21 cellular contexts compared by ENCODE assay signal in genomic region chr16:31194898-31195297, GRCh38. TPM values are rescaled to one million over a fixed set of nuclear protein-coding genes. Genes with fewer than 3 reads are reported as not detected.
DNase-seq lines count a peak whose midpoint lies in the region; ATAC-seq, FAIRE-seq and TF ChIP-seq lines count a peak whose summit lies in the region.
"Had no signal": no experiment of that assay in that cellular context is flagged by ENCODE, and none has a peak within 500 bp of the region (broad histone marks: within the 10 kb centered on the region; RNA-seq: fewer than 3 reads in every experiment).

No MANE protein-coding gene starts in this region.

- H3F3A ChIP-seq in PC-9 (ENCODE audit: insufficient read depth, low read depth): peaks cover 100% of the 10 kb centered on the region

- dilution Hi-C loops in endothelial cell of umbilical vein (cut with MboI; ENCODE audit: extremely low pct_ligation_motif_present, low sequenced_read_pairs): no loop called here

- BruUV-seq in PC-9 (replicated peaks; lab: Mats Ljungman, UMichigan) (TSS peak; percentile 0), endothelial cell of umbilical vein (replicated peaks; lab: Mats Ljungman, UMichigan) (no TSS peak)

- peaks cover 63% of the 10 kb centered on the region for H3K4me1 Mint-ChIP-seq in activated CD8-positive, alpha-beta T cell treated with anti-CD3 and anti-CD28 coated beads for 36 hours (ENCODE audit: low read depth)
- H3K4me1 Mint-ChIP-seq in activated CD8-positive, alpha-beta T cell treated with anti-CD3 and anti-CD28 coated beads, Interleukin-2, amount 10 ng/mL, durations not matched to agents 7 days and 5 days (ENCODE audit: low read depth): peaks cover 75% of the 10 kb centered on the region
- H3K4me1 Mint-ChIP-seq: brain had no signal

- FAIRE-seq in GM12892 (lab: Jason Lieb, UNC) (no peak), endothelial cell of umbilical vein (lab: Jason Lieb, UNC) (peak; percentile 33)
- FAIRE-seq: colon had no signal

- H3K9me3 ChIP-seq in PC-9 (ENCODE audit: insufficient read depth, low read depth) (no peaks in the 10 kb centered on the region), endothelial cell of umbilical vein (replicated peaks; ENCODE audit: control insufficient read depth, insufficient read depth, low read length) (no peaks in the 10 kb centered on the region)
- H3K9me3 ChIP-seq: BLaER1 had no signal

- H3K79me2 ChIP-seq in PC-9 (ENCODE audit: low read depth) (peaks cover 8% of the 10 kb centered on the region; the same call in 1 of the 2 replicates), endothelial cell of umbilical vein (ENCODE audit: control insufficient read depth, insufficient read depth, low read length) (peaks cover 15% of the 10 kb centered on the region)

- no peaks in the 10 kb centered on the region for H3K9me1 ChIP-seq in endothelial cell of umbilical vein (replicated peaks; ENCODE audit: control insufficient read depth, extremely low read depth, insufficient read depth, low read length)

- H3K4me2 ChIP-seq in PC-9: no peak overlapping the region
- no peak overlapping the region for H3K4me2 ChIP-seq in endothelial cell of umbilical vein (ENCODE audit: insufficient read depth, low read length)
- H3K4me2 ChIP-seq: BLaER1 had no signal

- H3K27ac Mint-ChIP-seq in activated CD8-positive, alpha-beta T cell treated with anti-CD3 and anti-CD28 coated beads for 36 hours: peak overlapping the region; percentile 62
- no peak overlapping the region for H3K27ac Mint-ChIP-seq in activated CD8-positive, alpha-beta T cell treated with anti-CD3 and anti-CD28 coated beads, Interleukin-2, amount 10 ng/mL, durations not matched to agents 7 days and 5 days
- H3K27ac Mint-ChIP-seq: activated CD4-positive, alpha-beta T cell treated with anti-CD3 and anti-CD28 coated beads, Interleukin-2, amount 10 ng/mL, durations not matched to agents 7 days and 5 days; activated naive CD8-positive, alpha-beta T cell treated with anti-CD3 and anti-CD28 coated beads, Interleukin-2, amount 10 ng/mL, durations not matched to agents 7 days and 5 days; brain had no signal

- H3K9me3 Mint-ChIP-seq in activated CD8-positive, alpha-beta T cell treated with anti-CD3 and anti-CD28 coated beads for 36 hours: no peaks in the 10 kb centered on the region
- no peaks in the 10 kb centered on the region for H3K9me3 Mint-ChIP-seq in activated CD8-positive, alpha-beta T cell treated with anti-CD3 and anti-CD28 coated beads, Interleukin-2, amount 10 ng/mL, durations not matched to agents 7 days and 5 days (ENCODE audit: insufficient read depth)
- H3K9me3 Mint-ChIP-seq: activated CD4-positive, alpha-beta T cell treated with anti-CD3 and anti-CD28 coated beads, Interleukin-2, amount 10 ng/mL, durations not matched to agents 7 days and 5 days; activated naive CD8-positive, alpha-beta T cell treated with anti-CD3 and anti-CD28 coated beads, Interleukin-2, amount 10 ng/mL, durations not matched to agents 7 days and 5 days; brain had no signal

- no peak for DNase-seq in activated CD8-positive, alpha-beta T cell treated with anti-CD3 and anti-CD28 coated beads for 36 hours
- no peak for DNase-seq in activated CD8-positive, alpha-beta T cell treated with anti-CD3 and anti-CD28 coated beads, Interleukin-2, amount 10 ng/mL, durations not matched to agents 7 days and 5 days
- DNase-seq in GM12892 (ENCODE audit: insufficient read length) (no peak), PC-9 (no peak), endothelial cell of umbilical vein (ENCODE audit: low read depth, low spot score) (no peak), NCI-H1092 treated with DMSO at 0.1 percent for 48 hours (lab: John Stamatoyannopoulos, UW) (no peak)
- DNase-seq: activated CD4-positive, alpha-beta T cell treated with anti-CD3 and anti-CD28 coated beads, Interleukin-2, amount 10 ng/mL, durations not matched to agents 7 days and 5 days; activated naive CD8-positive, alpha-beta T cell treated with anti-CD3 and anti-CD28 coated beads, Interleukin-2, amount 10 ng/mL, durations not matched to agents 7 days and 5 days; H7; NCI-H1417 treated with DMSO at 0.1 percent for 48 hours; NCI-H510A treated with DMSO at 0.1 percent for 48 hours; retina; stimulated activated CD8-positive, alpha-beta memory T cell treated with anti-CD3 and anti-CD28 coated beads, Interleukin-4, amount 100 ng/mL, for 48 hours had no signal

- POLR2A ChIA-PET in activated CD8-positive, alpha-beta T cell treated with anti-CD3 and anti-CD28 coated beads for 36 hours (lab: Charles Lee): interaction anchor here (0.8 to 17.2 kb wide), 7 partner anchors 7 to 121 kb away, joined by 3 to 482 read pairs (median 35); partner anchors contain the start of genes FUS, PYCARD, PYDC1 and TRIM72
- POLR2A ChIA-PET in activated CD8-positive, alpha-beta T cell treated with anti-CD3 and anti-CD28 coated beads, Interleukin-2, amount 10 ng/mL, durations not matched to agents 7 days and 5 days (lab: Charles Lee): interaction anchor here (0.8 to 5.3 kb wide), 3 partner anchors 8 to 14 kb away, joined by 3 to 34 read pairs (median 4); no protein-coding TSS in a partner anchor
- POLR2A ChIA-PET in PC-9 (lab: Charles Lee; ENCODE audit: unreplicated experiment) (interaction anchor here (0.6 kb wide), 1 partner anchor 31 kb away, joined by 3 read pairs; no protein-coding TSS in a partner anchor), endothelial cell of umbilical vein (lab: Charles Lee) (no interaction called here)

- H3K4me1 ChIP-seq in PC-9 (replicated peaks; ENCODE audit: insufficient read depth): no peaks in the 10 kb centered on the region
- no peaks in the 10 kb centered on the region for H3K4me1 ChIP-seq in endothelial cell of umbilical vein (ENCODE audit: control insufficient read depth, extremely low read depth, insufficient read depth, low read length)

- intact Hi-C loops in activated CD8-positive, alpha-beta T cell treated with anti-CD3 and anti-CD28 coated beads for 36 hours (cut with micrococcal nuclease): no loop called here
- intact Hi-C loops in PC-9 (cut with micrococcal nuclease; ENCODE audit: unreplicated experiment): no loop called here
- intact Hi-C loops in endothelial cell of umbilical vein (cut with micrococcal nuclease): no loop called here

- no peak for TF ChIP-seq CTCF in activated CD8-positive, alpha-beta T cell treated with anti-CD3 and anti-CD28 coated beads for 36 hours (IDR thresholded peaks at IDR 0.05)
- TF ChIP-seq CTCF in PC-9 (conservative IDR thresholded peaks at IDR 0.05) (no peak), endothelial cell of umbilical vein (IDR thresholded peaks at IDR 0.05; ENCODE audit: extremely low read depth in 1 of 2, insufficient read depth in 1 of 2, low read depth in 1 of 2, low read length in 2 of 2) (no peak)

- H3K27me3 ChIP-seq in PC-9 (ENCODE audit: insufficient read depth, low read depth) (no peaks in the 10 kb centered on the region), endothelial cell of umbilical vein (ENCODE audit: control insufficient read depth in 2 of 2, insufficient read depth in 2 of 2, low read length in 2 of 2) (no peaks in the 10 kb centered on the region)
- H3K27me3 ChIP-seq: BLaER1 had no signal

- H3K27ac ChIP-seq in PC-9 (no peak overlapping the region), endothelial cell of umbilical vein (ENCODE audit: insufficient read depth, low read depth, low read length) (no peak overlapping the region)
- H3K27ac ChIP-seq: BLaER1 had no signal

- CTCF ChIA-PET in activated CD8-positive, alpha-beta T cell treated with anti-CD3 and anti-CD28 coated beads for 36 hours (lab: Charles Lee): interaction anchor here (1.1 kb wide), 1 partner anchor 188 kb away, joined by 3 read pairs; no protein-coding TSS in a partner anchor
- CTCF ChIA-PET in activated CD8-positive, alpha-beta T cell treated with anti-CD3 and anti-CD28 coated beads, Interleukin-2, amount 10 ng/mL, durations not matched to agents 7 days and 5 days (lab: Charles Lee): interaction anchor here (1.5 to 1.9 kb wide), 2 partner anchors 11 to 188 kb away, joined by 3 to 5 read pairs; no protein-coding TSS in a partner anchor
- CTCF ChIA-PET in PC-9 (lab: Charles Lee) (no interaction called here), endothelial cell of umbilical vein (lab: Charles Lee) (no interaction called here)

- H3K9ac ChIP-seq in endothelial cell of umbilical vein (replicated peaks; ENCODE audit: extremely low read depth, insufficient read depth, low read length): no peak overlapping the region
- H3K9ac ChIP-seq: BLaER1 had no signal

- H3K36me3 ChIP-seq in PC-9 (ENCODE audit: low read depth) (peaks cover 46% of the 10 kb centered on the region), endothelial cell of umbilical vein (ENCODE audit: control insufficient read depth in 2 of 2, extremely low read depth in 1 of 2, insufficient read depth in 2 of 2, low read length in 2 of 2) (peaks cover 37 to 53% of the 10 kb centered on the region in 2 experiments)

- ATAC-seq in activated CD8-positive, alpha-beta T cell treated with anti-CD3 and anti-CD28 coated beads for 36 hours: no peak
- no peak for ATAC-seq in activated CD8-positive, alpha-beta T cell treated with anti-CD3 and anti-CD28 coated beads, Interleukin-2, amount 10 ng/mL, durations not matched to agents 7 days and 5 days
- ATAC-seq in GM21515 (IDR thresholded peaks at IDR 0.05; ENCODE audit: unreplicated experiment): no peak
- no peak for ATAC-seq in HG02970 (IDR thresholded peaks at IDR 0.05; ENCODE audit: low FRiP score, unreplicated experiment)

- no peak overlapping the region for H3K4me3 Mint-ChIP-seq in activated CD8-positive, alpha-beta T cell treated with anti-CD3 and anti-CD28 coated beads for 36 hours
- H3K4me3 Mint-ChIP-seq in activated CD8-positive, alpha-beta T cell treated with anti-CD3 and anti-CD28 coated beads, Interleukin-2, amount 10 ng/mL, durations not matched to agents 7 days and 5 days: no peak overlapping the region
- H3K4me3 Mint-ChIP-seq: activated CD4-positive, alpha-beta T cell treated with anti-CD3 and anti-CD28 coated beads, Interleukin-2, amount 10 ng/mL, durations not matched to agents 7 days and 5 days; activated naive CD8-positive, alpha-beta T cell treated with anti-CD3 and anti-CD28 coated beads, Interleukin-2, amount 10 ng/mL, durations not matched to agents 7 days and 5 days; brain had no signal

- H3K36me3 Mint-ChIP-seq in activated CD8-positive, alpha-beta T cell treated with anti-CD3 and anti-CD28 coated beads for 36 hours (ENCODE audit: low read depth): peaks cover 71% of the 10 kb centered on the region
- peaks cover 84% of the 10 kb centered on the region for H3K36me3 Mint-ChIP-seq in activated CD8-positive, alpha-beta T cell treated with anti-CD3 and anti-CD28 coated beads, Interleukin-2, amount 10 ng/mL, durations not matched to agents 7 days and 5 days (ENCODE audit: low read depth)

- no peak overlapping the region for H3K4me3 ChIP-seq in PC-9
- H3K4me3 ChIP-seq in endothelial cell of umbilical vein (replicated peaks in 1 of 3; ENCODE audit: insufficient read depth in 1 of 3, low read depth in 1 of 3, low read length in 3 of 3): no peak overlapping the region
- H3K4me3 ChIP-seq: BLaER1 had no signal

- H2AFZ ChIP-seq in PC-9 (no peak overlapping the region), endothelial cell of umbilical vein (ENCODE audit: low read depth, low read length) (no peak overlapping the region)

- H4K20me1 ChIP-seq in PC-9 (ENCODE audit: insufficient read depth) (peaks cover 75% of the 10 kb centered on the region), endothelial cell of umbilical vein (replicated peaks; ENCODE audit: control insufficient read depth, extremely low read depth, insufficient read depth, low read length) (peaks cover 3% of the 10 kb centered on the region)

- H3K9me2 ChIP-seq in PC-9 (ENCODE audit: insufficient read depth): no peaks in the 10 kb centered on the region

- TF ChIP-seq POLR2A in GM12892 (IDR thresholded peaks at IDR 0.05; ENCODE audit: low read depth, low read length) (peak; percentile 71), endothelial cell of umbilical vein (IDR thresholded peaks at IDR 0.05; ENCODE audit: low read depth, low read length) (no peak)

- no peaks in the 10 kb centered on the region for H3K27me3 Mint-ChIP-seq in activated CD8-positive, alpha-beta T cell treated with anti-CD3 and anti-CD28 coated beads for 36 hours
- no peaks in the 10 kb centered on the region for H3K27me3 Mint-ChIP-seq in activated CD8-positive, alpha-beta T cell treated with anti-CD3 and anti-CD28 coated beads, Interleukin-2, amount 10 ng/mL, durations not matched to agents 7 days and 5 days (ENCODE audit: low read depth)
- H3K27me3 Mint-ChIP-seq: activated CD4-positive, alpha-beta T cell treated with anti-CD3 and anti-CD28 coated beads, Interleukin-2, amount 10 ng/mL, durations not matched to agents 7 days and 5 days; activated naive CD8-positive, alpha-beta T cell treated with anti-CD3 and anti-CD28 coated beads, Interleukin-2, amount 10 ng/mL, durations not matched to agents 7 days and 5 days; brain had no signal

RNA-seq across cellular contexts. Expression of gene PYCARD, which starts 7.7 kb away (rescaled TPM):
- total RNA-seq in activated CD8-positive, alpha-beta T cell treated with anti-CD3 and anti-CD28 coated beads for 36 hours: 1 to 10 TPM; 5.9 to 6.1 TPM
- 10 to 100 TPM; 97.7 to 99.5 TPM for total RNA-seq in activated CD8-positive, alpha-beta T cell treated with anti-CD3 and anti-CD28 coated beads, Interleukin-2, amount 10 ng/mL, durations not matched to agents 7 days and 5 days
- 15.2 TPM for polyA plus RNA-seq in GM12892 (2012; ENCODE audit: missing spikeins)
- total RNA-seq in PC-9 (2021) (72.9 and 107 TPM in 2 replicates), endothelial cell of umbilical vein (19.1 and 23.0 TPM in 2 replicates)
- 40.1 and 58.9 TPM in 2 replicates for polyA plus RNA-seq in endothelial cell of umbilical vein
- polyA plus RNA-seq in endothelial cell of umbilical vein (2011; cell fraction: cytosol; rRNA removed): 24.0 and 32.0 TPM in 2 replicates
- polyA plus RNA-seq in endothelial cell of umbilical vein (2011; cell fraction: nucleus; rRNA removed): 7.6 and 8.8 TPM in 2 replicates
- polyA plus RNA-seq in endothelial cell of umbilical vein (2012): 19.2 and 24.3 TPM in 2 replicates
- polyA minus RNA-seq in endothelial cell of umbilical vein: 7.9 and 14.0 TPM in 2 replicates
- not detected for polyA minus RNA-seq in endothelial cell of umbilical vein (2011; cell fraction: cytosol; rRNA and poly(A)+ RNA removed)
- polyA minus RNA-seq in endothelial cell of umbilical vein (2011; cell fraction: nucleus; rRNA and poly(A)+ RNA removed): 1.4 and 1.7 TPM in 2 replicates

RNA-seq across cellular contexts. Expression of gene FUS, which starts 15.0 kb away (rescaled TPM):
- 100 to 1,000 TPM; 486 to 533 TPM for total RNA-seq in activated CD8-positive, alpha-beta T cell treated with anti-CD3 and anti-CD28 coated beads for 36 hours
- total RNA-seq in activated CD8-positive, alpha-beta T cell treated with anti-CD3 and anti-CD28 coated beads, Interleukin-2, amount 10 ng/mL, durations not matched to agents 7 days and 5 days: 100 to 1,000 TPM; 536 to 569 TPM
- polyA plus RNA-seq in GM12892 (2012; ENCODE audit: missing spikeins): 329 TPM
- 429 and 637 TPM in 2 replicates for total RNA-seq in PC-9 (2021)
- total RNA-seq in endothelial cell of umbilical vein: 569 and 574 TPM in 2 replicates
- polyA plus RNA-seq in endothelial cell of umbilical vein: 191 and 307 TPM in 2 replicates
- 193 and 242 TPM in 2 replicates for polyA plus RNA-seq in endothelial cell of umbilical vein (2011; cell fraction: cytosol; rRNA removed)
- 579 and 698 TPM in 2 replicates for polyA plus RNA-seq in endothelial cell of umbilical vein (2011; cell fraction: nucleus; rRNA removed)
- 402 and 617 TPM in 2 replicates for polyA plus RNA-seq in endothelial cell of umbilical vein (2012)
- polyA minus RNA-seq in endothelial cell of umbilical vein: 195 and 220 TPM in 2 replicates
- polyA minus RNA-seq in endothelial cell of umbilical vein (2011; cell fraction: cytosol; rRNA and poly(A)+ RNA removed): 154 TPM
- 256 and 313 TPM in 2 replicates for polyA minus RNA-seq in endothelial cell of umbilical vein (2011; cell fraction: nucleus; rRNA and poly(A)+ RNA removed)

RNA-seq across cellular contexts. Expression of gene TRIM72, which starts 19.0 kb away (rescaled TPM):
- not detected for total RNA-seq in activated CD8-positive, alpha-beta T cell treated with anti-CD3 and anti-CD28 coated beads for 36 hours
- not detected for total RNA-seq in activated CD8-positive, alpha-beta T cell treated with anti-CD3 and anti-CD28 coated beads, Interleukin-2, amount 10 ng/mL, durations not matched to agents 7 days and 5 days
- polyA plus RNA-seq in GM12892 (2012; ENCODE audit: missing spikeins): 0.06 TPM
- 0.09 TPM in 1 of 2 replicates, not detected in the other for total RNA-seq in PC-9 (2021)
- not detected in 2 replicates for total RNA-seq in endothelial cell of umbilical vein
- not detected in 2 replicates for polyA plus RNA-seq in endothelial cell of umbilical vein
- polyA plus RNA-seq in endothelial cell of umbilical vein (2011; cell fraction: cytosol; rRNA removed): not detected in 2 replicates
- not detected in 2 replicates for polyA plus RNA-seq in endothelial cell of umbilical vein (2011; cell fraction: nucleus; rRNA removed)
- not detected in 2 replicates for polyA plus RNA-seq in endothelial cell of umbilical vein (2012)
- not detected in 2 replicates for polyA minus RNA-seq in endothelial cell of umbilical vein
- polyA minus RNA-seq in endothelial cell of umbilical vein (2011; cell fraction: cytosol; rRNA and poly(A)+ RNA removed): 0.10 TPM
- polyA minus RNA-seq in endothelial cell of umbilical vein (2011; cell fraction: nucleus; rRNA and poly(A)+ RNA removed): not detected in 2 replicates
- total RNA-seq: activated CD4-positive, alpha-beta T cell treated with anti-CD3 and anti-CD28 coated beads, Interleukin-2, amount 10 ng/mL, durations not matched to agents 7 days and 5 days; activated naive CD8-positive, alpha-beta T cell treated with anti-CD3 and anti-CD28 coated beads, Interleukin-2, amount 10 ng/mL, durations not matched to agents 7 days and 5 days; glomerular endothelial cell had no signal

RNA-seq across cellular contexts. Expression of gene PYDC1, which starts 22.0 kb away (rescaled TPM):
- not detected for total RNA-seq in activated CD8-positive, alpha-beta T cell treated with anti-CD3 and anti-CD28 coated beads for 36 hours
- total RNA-seq in activated CD8-positive, alpha-beta T cell treated with anti-CD3 and anti-CD28 coated beads, Interleukin-2, amount 10 ng/mL, durations not matched to agents 7 days and 5 days: not detected
- not detected for polyA plus RNA-seq in GM12892 (2012; ENCODE audit: missing spikeins)
- total RNA-seq in PC-9 (2021) (not detected in 2 replicates), endothelial cell of umbilical vein (not detected in 2 replicates)
- polyA plus RNA-seq in endothelial cell of umbilical vein: not detected in 2 replicates
- not detected in 2 replicates for polyA plus RNA-seq in endothelial cell of umbilical vein (2011; cell fraction: cytosol; rRNA removed)
- polyA plus RNA-seq in endothelial cell of umbilical vein (2011; cell fraction: nucleus; rRNA removed): not detected in 2 replicates
- polyA plus RNA-seq in endothelial cell of umbilical vein (2012): not detected in 2 replicates
- not detected in 2 replicates for polyA minus RNA-seq in endothelial cell of umbilical vein
- not detected for polyA minus RNA-seq in endothelial cell of umbilical vein (2011; cell fraction: cytosol; rRNA and poly(A)+ RNA removed)
- polyA minus RNA-seq in endothelial cell of umbilical vein (2011; cell fraction: nucleus; rRNA and poly(A)+ RNA removed): not detected in 2 replicates
- total RNA-seq: A673; activated CD4-positive, alpha-beta T cell treated with anti-CD3 and anti-CD28 coated beads, Interleukin-2, amount 10 ng/mL, durations not matched to agents 7 days and 5 days; activated naive CD8-positive, alpha-beta T cell treated with anti-CD3 and anti-CD28 coated beads, Interleukin-2, amount 10 ng/mL, durations not matched to agents 7 days and 5 days; glomerular endothelial cell; H7; omental fat pad had no signal

RNA-seq across cellular contexts. Expression of gene PRSS36, which starts 45.0 kb away (rescaled TPM):
- under 1 TPM; 0.18 to 0.72 TPM for total RNA-seq in activated CD8-positive, alpha-beta T cell treated with anti-CD3 and anti-CD28 coated beads for 36 hours
- 1 to 10 TPM in 1 of 2 experiments, under 1 TPM in 1; 0.95 to 1.3 TPM for total RNA-seq in activated CD8-positive, alpha-beta T cell treated with anti-CD3 and anti-CD28 coated beads, Interleukin-2, amount 10 ng/mL, durations not matched to agents 7 days and 5 days
- polyA plus RNA-seq in GM12892 (2012; ENCODE audit: missing spikeins): 0.28 TPM
- total RNA-seq in PC-9 (2021) (4.1 and 6.8 TPM in 2 replicates), endothelial cell of umbilical vein (not detected in 2 replicates)
- polyA plus RNA-seq in endothelial cell of umbilical vein: 0.57 and 0.73 TPM in 2 replicates
- polyA plus RNA-seq in endothelial cell of umbilical vein (2011; cell fraction: cytosol; rRNA removed): 0.23 and 0.54 TPM in 2 replicates
- 0.32 and 0.57 TPM in 2 replicates for polyA plus RNA-seq in endothelial cell of umbilical vein (2011; cell fraction: nucleus; rRNA removed)
- 0.23 TPM in 1 of 2 replicates, not detected in the other for polyA plus RNA-seq in endothelial cell of umbilical vein (2012)
- not detected in 2 replicates for polyA minus RNA-seq in endothelial cell of umbilical vein
- 6.0 TPM for polyA minus RNA-seq in endothelial cell of umbilical vein (2011; cell fraction: cytosol; rRNA and poly(A)+ RNA removed)
- polyA minus RNA-seq in endothelial cell of umbilical vein (2011; cell fraction: nucleus; rRNA and poly(A)+ RNA removed): not detected in 2 replicates
- total RNA-seq: glomerular endothelial cell had no signal

Comparison
In these comparisons a context has a peak if more than half of its experiments do, and no peak if none do; other contexts are left out.
1. CTCF ChIA-PET loops: an anchor here in activated CD8-positive, alpha-beta T cell treated with anti-CD3 and anti-CD28 coated beads for 36 hours (1.1 kb wide) and activated CD8-positive, alpha-beta T cell treated with anti-CD3 and anti-CD28 coated beads, Interleukin-2, amount 10 ng/mL, durations not matched to agents 7 days and 5 days (1.5 to 1.9 kb wide); none called in PC-9 and endothelial cell of umbilical vein.